16 cellular contexts compared by ENCODE assay signal in the genomic region with DNA sequence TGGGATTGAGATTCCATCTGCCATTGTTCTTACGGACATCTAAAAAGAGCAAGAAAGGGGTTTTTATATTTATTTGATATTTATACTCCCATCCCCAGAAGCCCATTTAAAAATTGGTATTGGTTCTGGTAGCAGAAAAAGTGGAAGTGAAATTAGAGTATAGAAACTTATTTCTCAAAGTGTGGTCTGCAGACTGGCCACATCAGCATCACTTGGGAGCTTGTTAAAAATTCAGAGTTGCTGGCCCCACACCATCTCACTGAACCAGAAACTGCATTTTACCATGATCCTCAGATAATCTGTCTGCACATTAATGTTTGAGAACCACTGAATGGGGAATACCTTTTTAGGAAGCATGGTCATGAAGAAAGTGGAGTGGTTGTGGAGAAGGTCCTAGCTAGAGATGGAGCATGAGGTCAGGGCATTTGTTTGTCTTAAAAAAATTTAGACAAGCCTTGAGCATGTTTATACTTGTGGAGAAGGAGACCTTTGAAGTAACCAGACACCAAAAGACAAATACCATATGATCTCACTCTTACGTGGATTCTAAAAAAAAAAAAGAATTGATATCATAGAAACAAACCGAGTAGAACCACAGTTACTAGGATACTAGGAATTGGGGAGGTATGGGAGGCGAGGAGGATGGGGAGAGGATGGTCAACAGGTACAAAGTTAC.
DNase-seq lines count a peak whose midpoint lies in the region; ATAC-seq, FAIRE-seq and TF ChIP-seq lines count a peak whose summit lies in the region.
"Had no signal": no experiment of that assay in that cellular context is flagged by ENCODE, and none has a peak within 500 bp of the region (broad histone marks: within the 10 kb centered on the region; RNA-seq: fewer than 3 reads in every experiment).

No MANE protein-coding gene starts in this region.

- ATAC-seq in GM18499 (IDR thresholded peaks at IDR 0.05; ENCODE audit: insufficient read depth, unreplicated experiment) (peak; percentile 67), GM19463 (IDR thresholded peaks at IDR 0.05; ENCODE audit: unreplicated experiment) (peak; percentile 56), HG02884 (IDR thresholded peaks at IDR 0.05; ENCODE audit: unreplicated experiment) (peak; percentile 72)
- ATAC-seq: natural killer cell, sciatic nerve had no signal

- peak overlapping the region; percentile 55 for H3K9ac ChIP-seq in Karpas-422 (ENCODE audit: low read length)

- DNase-seq in Karpas-422, result peak; percentile 72
- DNase-seq in Peyer's patch, result no peak
- no peak for DNase-seq in NCI-H774 (lab: John Stamatoyannopoulos, UW)
- DNase-seq in NCI-H82 (lab: John Stamatoyannopoulos, UW), result no peak
- no peak for DNase-seq in GM12892 (ENCODE audit: insufficient read length)
- DNase-seq: activated naive CD8-positive, alpha-beta T cell treated with anti-CD3 and anti-CD28 coated beads, Interleukin-2, amount 10 ng/mL, durations not matched to agents 7 days and 5 days; erythroblast; IMR-90; natural killer cell; NCI-H1694; SIG-M5; stimulated activated CD4-positive, alpha-beta T cell treated with anti-CD3 and anti-CD28 coated beads, Interleukin-4, amount 100 ng/mL, for 4 hours had no signal

- peak overlapping the region; percentile 50 for H3K4me2 ChIP-seq in Karpas-422 (ENCODE audit: low read depth, low read length, poor library complexity, severe bottlenecking)

- H3K4me3 ChIP-seq in Karpas-422 (ENCODE audit: low read length) (no peak overlapping the region; the same call in 1 of the 2 replicates), Peyer's patch (no peak overlapping the region)

- FAIRE-seq in GM12892 (lab: Jason Lieb, UNC), result no peak

- H3K4me1 ChIP-seq in Karpas-422 (ENCODE audit: low read length) (peaks cover 78% of the 10 kb centered on the region), Peyer's patch (no peaks in the 10 kb centered on the region)

- H3K27ac ChIP-seq in Karpas-422 (ENCODE audit: low read length) (peak overlapping the region; percentile 93), Peyer's patch (no peak overlapping the region)

- no peak for TF ChIP-seq CTCF in Peyer's patch (IDR thresholded peaks at IDR 0.05)

- no peaks in the 10 kb centered on the region for H4K20me1 ChIP-seq in Karpas-422 (ENCODE audit: insufficient read depth, low read depth, low read length)

- H3K9me3 ChIP-seq in Karpas-422 (ENCODE audit: low read length) (no peaks in the 10 kb centered on the region), Peyer's patch (no peaks in the 10 kb centered on the region)

- H2AFZ ChIP-seq in Karpas-422 (ENCODE audit: low read length), result no peak overlapping the region

- H3K36me3 ChIP-seq in Karpas-422 (ENCODE audit: insufficient read depth, low read length) (no peaks in the 10 kb centered on the region), Peyer's patch (no peaks in the 10 kb centered on the region)

- no peaks in the 10 kb centered on the region for H3K79me2 ChIP-seq in Karpas-422 (ENCODE audit: low read length)

- H3K27me3 ChIP-seq in Karpas-422 (ENCODE audit: low read length) (no peaks in the 10 kb centered on the region), Peyer's patch (no peaks in the 10 kb centered on the region)

- TF ChIP-seq POLR2A in Peyer's patch (IDR thresholded peaks at IDR 0.05) (no peak), GM12892 (IDR thresholded peaks at IDR 0.05; ENCODE audit: low read depth, low read length) (no peak)

- no peaks in the 10 kb centered on the region for H3K9me2 ChIP-seq in Karpas-422 (replicated peaks; ENCODE audit: insufficient read depth, low read length)
